ENCODE assay signal across 22 cellular contexts in the genomic region with DNA sequence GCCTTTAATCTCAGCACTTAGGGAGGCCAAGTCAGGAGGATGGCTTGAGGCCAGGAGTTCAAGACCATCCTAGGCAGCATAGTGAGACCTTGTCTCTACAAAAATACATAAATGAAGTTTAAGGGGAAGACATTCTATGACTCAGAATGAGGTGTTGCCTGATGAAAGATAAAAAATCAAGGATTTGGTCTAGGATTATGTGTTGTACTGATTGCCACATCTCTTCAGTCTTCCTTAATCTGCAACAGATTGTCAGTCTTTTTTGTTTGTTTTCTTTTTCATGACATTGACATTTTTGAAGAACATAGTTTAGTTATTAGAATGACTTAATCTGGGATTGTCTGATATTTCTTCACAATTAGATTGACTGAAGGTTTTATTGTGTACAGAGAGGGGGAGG. TPM values are rescaled to one million over a fixed set of nuclear protein-coding genes. Genes with fewer than 3 reads are reported as not detected.
DNase-seq lines count a peak whose midpoint lies in the region; ATAC-seq and TF ChIP-seq lines count a peak whose summit lies in the region.
"Had no signal": no experiment of that assay in that cellular context is flagged by ENCODE, and none has a peak within 500 bp of the region (broad histone marks: within the 10 kb centered on the region; RNA-seq: fewer than 3 reads in every experiment).

No MANE protein-coding gene starts in this region.

- TF ChIP-seq CTCF in H9 (conservative IDR thresholded peaks at IDR 0.05) = no peak
- TF ChIP-seq CTCF in PC-3 (conservative IDR thresholded peaks at IDR 0.05; ENCODE audit: low read depth, low read length) = no peak

- no TSS peak for BruUV-seq in PC-3 (replicated peaks; lab: Mats Ljungman, UMichigan)

- no peak overlapping the region for H3K23ac ChIP-seq in H9 (ENCODE audit: insufficient read length, low read depth, low read length)

- H3K9me3 ChIP-seq in H9 (ENCODE audit: control insufficient read depth, low read depth, low read length) (no peaks in the 10 kb centered on the region), PC-3 (ENCODE audit: low read length) (no peaks in the 10 kb centered on the region)
- H3K9me3 ChIP-seq: BE2C had no signal

- no peak overlapping the region for H3K4me3 ChIP-seq in PC-3 (ENCODE audit: low read length)
- H3K4me3 ChIP-seq: GM12878 had no signal

- H2AFZ ChIP-seq in H9 (ENCODE audit: low read length) (no peak overlapping the region), PC-3 (ENCODE audit: low read length) (no peak overlapping the region)

- H3T11ph ChIP-seq in H9 (ENCODE audit: low read length) = no peak overlapping the region

- H3K27ac Mint-ChIP-seq in H9 = 0 out of 7 replicates have a peak overlapping the region, but pooled peaks of 1 of the 3 experiments have one; percentile 39
- H3K27ac Mint-ChIP-seq: CD4-positive, CD25-positive, alpha-beta regulatory T cell; CD8-positive, alpha-beta memory T cell had no signal

- POLR2A ChIA-PET in PC-3 (lab: Charles Lee; ENCODE audit: unreplicated experiment) = no interaction called here

- H3F3A ChIP-seq in PC-3 (ENCODE audit: low read length, unreplicated experiment) = no peaks in the 10 kb centered on the region

- no peak overlapping the region for H3K18ac ChIP-seq in H9 (ENCODE audit: insufficient read length, low read depth, low read length)

- no peaks in the 10 kb centered on the region for H3K23me2 ChIP-seq in H9 (ENCODE audit: insufficient read length, low read depth, low read length, poor library complexity, severe bottlenecking)

- H2BK120ac ChIP-seq in H9 (ENCODE audit: low read depth, low read length, poor library complexity, severe bottlenecking) = no peak overlapping the region

- peaks cover 5 to 19% (median 12%) of the 10 kb centered on the region in 3 experiments; a peak in 4 of 7 replicates for H3K36me3 Mint-ChIP-seq in H9 (ENCODE audit: insufficient read depth in 1 of 3, low read depth in 3 of 3)
- H3K36me3 Mint-ChIP-seq: CD4-positive, CD25-positive, alpha-beta regulatory T cell; CD8-positive, alpha-beta memory T cell had no signal

- no peak overlapping the region for H3K27ac ChIP-seq in H9 (ENCODE audit: insufficient read length, low read depth, low read length)
- H3K27ac ChIP-seq in PC-3 (ENCODE audit: low read length) = no peak overlapping the region
- H3K27ac ChIP-seq: HL-60 had no signal

- no peak overlapping the region for H3K4me2 ChIP-seq in H9 (ENCODE audit: insufficient read depth, insufficient read length, low read length)
- no peak overlapping the region for H3K4me2 ChIP-seq in PC-3 (ENCODE audit: low read length)

- H2BK20ac ChIP-seq in H9 (ENCODE audit: low read depth, low read length, poor library complexity, severe bottlenecking) = no peak overlapping the region

- H3K27me3 Mint-ChIP-seq in H9 (ENCODE audit: low read depth) = no peaks in the 10 kb centered on the region
- H3K27me3 Mint-ChIP-seq: CD4-positive, CD25-positive, alpha-beta regulatory T cell; CD8-positive, alpha-beta memory T cell had no signal

- no peaks in the 10 kb centered on the region for H3K27me3 ChIP-seq in H9 (ENCODE audit: insufficient read depth, low read length)
- H3K27me3 ChIP-seq in PC-3 (ENCODE audit: low read length) = no peaks in the 10 kb centered on the region
- H3K27me3 ChIP-seq: BE2C had no signal

- no peak overlapping the region for H2BK15ac ChIP-seq in H9 (ENCODE audit: low read depth, low read length)

- H4K20me1 ChIP-seq in H9 (ENCODE audit: control insufficient read depth, insufficient read depth, insufficient read length) (no peaks in the 10 kb centered on the region), PC-3 (ENCODE audit: low read length) (no peaks in the 10 kb centered on the region)

- CTCF ChIA-PET in PC-3 (lab: Charles Lee) = no interaction called here

- no peak overlapping the region for H3K14ac ChIP-seq in H9 (ENCODE audit: insufficient read depth, low read length)

- peak; percentile 22; the same call in 1 of the 2 replicates for ATAC-seq in PC-3
- no peak for ATAC-seq in GM19324 (IDR thresholded peaks at IDR 0.05; ENCODE audit: low FRiP score, unreplicated experiment)
- no peak for ATAC-seq in HG03045 (IDR thresholded peaks at IDR 0.05; ENCODE audit: unreplicated experiment)
- ATAC-seq: GM12878 had no signal

- no peak overlapping the region; a peak in 1 of 5 replicates for H3K4me3 Mint-ChIP-seq in H9
- H3K4me3 Mint-ChIP-seq: CD4-positive, CD25-positive, alpha-beta regulatory T cell; CD8-positive, alpha-beta memory T cell had no signal

- DNase-seq in EL (peak; percentile 36), H9 (no peak), PC-3 (peak; percentile 38), iris pigment epithelial cell (ENCODE audit: low read depth) (peak; percentile 28), ureter (ENCODE audit: low spot score) (no peak)
- DNase-seq: ACHN; BE2C; C1 segment of cervical spinal cord; CD4-positive, CD25-positive, alpha-beta regulatory T cell; CD8-positive, alpha-beta memory T cell; COR-L47; DMS153; DMS79; HCEC 1CT; KG1 had no signal

- no peak overlapping the region for H2BK12ac ChIP-seq in H9 (ENCODE audit: insufficient read length, low read depth, low read length)

- no peaks in the 10 kb centered on the region for H3K9me3 Mint-ChIP-seq in H9
- H3K9me3 Mint-ChIP-seq: CD8-positive, alpha-beta memory T cell had no signal

- H3K9ac ChIP-seq in H9 (ENCODE audit: extremely low read depth, insufficient read length, low read length) = no peak overlapping the region
- H3K9ac ChIP-seq in PC-3 (ENCODE audit: low read length) = no peak overlapping the region

- H3K4me1 Mint-ChIP-seq in H9 = peaks cover 0 to 7% of the 10 kb centered on the region in 2 experiments; a peak in 3 of 4 replicates
- H3K4me1 Mint-ChIP-seq: CD4-positive, CD25-positive, alpha-beta regulatory T cell; CD8-positive, alpha-beta memory T cell had no signal

- no peaks in the 10 kb centered on the region for H3K79me2 ChIP-seq in H9 (ENCODE audit: insufficient read depth, low read length)
- no peaks in the 10 kb centered on the region for H3K79me2 ChIP-seq in PC-3 (ENCODE audit: low read length)

- H4K8ac ChIP-seq in H9 (replicated peaks; ENCODE audit: insufficient read length, low read depth, low read length) = no peak overlapping the region

- no peak overlapping the region for H4K91ac ChIP-seq in H9 (ENCODE audit: insufficient read length, low read depth, low read length)

- H3K9me2 ChIP-seq in PC-3 (replicated peaks; ENCODE audit: low read length) = no peaks in the 10 kb centered on the region

- no peaks in the 10 kb centered on the region for H3K36me3 ChIP-seq in PC-3 (ENCODE audit: low read depth, low read length)
- H3K36me3 ChIP-seq: BE2C had no signal

- H3K79me1 ChIP-seq in H9 (ENCODE audit: insufficient read depth, low read depth, low read length, poor library complexity, severe bottlenecking) = no peaks in the 10 kb centered on the region

- no peak overlapping the region for H4K5ac ChIP-seq in H9 (ENCODE audit: insufficient read length, low read depth, low read length)

- H2AK5ac ChIP-seq in H9 (ENCODE audit: insufficient read length, low read length) = no peak overlapping the region

- peak overlapping the region; percentile 5 for H2BK5ac ChIP-seq in H9 (ENCODE audit: insufficient read length, low read length)

- no peak overlapping the region for H3K4ac ChIP-seq in H9 (ENCODE audit: low read depth, low read length)

- no peaks in the 10 kb centered on the region for H3K4me1 ChIP-seq in H9 (ENCODE audit: insufficient read depth, low read length)
- no peaks in the 10 kb centered on the region for H3K4me1 ChIP-seq in PC-3 (ENCODE audit: insufficient read depth, low read length)
- H3K4me1 ChIP-seq: BE2C had no signal

- H3K56ac ChIP-seq in H9 (ENCODE audit: insufficient read length, low read depth, low read length) = no peak overlapping the region

- intact Hi-C loops in PC-3 (cut with micrococcal nuclease) = no loop called here

RNA-seq across cellular contexts. Expression of gene DPPA4, which starts 26.3 kb away (rescaled TPM):
- total RNA-seq in H9 (2021) (796 and 821 TPM in 2 replicates), PC-3 (2014; rRNA removed) (not detected in 2 replicates), ureter (0.55 TPM)
- total RNA-seq: A172, G401 had no signal

RNA-seq across cellular contexts. Expression of gene DPPA2, which starts 47.3 kb away (rescaled TPM):
- total RNA-seq in H9 (2021) (3.1 and 3.2 TPM in 2 replicates), PC-3 (2014; rRNA removed) (not detected in 2 replicates), ureter (not detected)
- total RNA-seq: A172; CD4-positive, CD25-positive, alpha-beta regulatory T cell; CD8-positive, alpha-beta memory T cell; G401; GM12878; H4 had no signal

Comparison
In these comparisons a context has a peak if more than half of its experiments do, and no peak if none do; other contexts are left out.
1. DNase-seq: peak in EL (single experiment), PC-3 (single experiment) and iris pigment epithelial cell (single experiment); none in H9 (single experiment) and ureter (single experiment).
2. RNA of gene DPPA4, which starts 26.3 kb away (total RNA-seq): 796 to 821 TPM in H9; 0.55 TPM in ureter (single experiment) and not detected in PC-3; every median in the first group is over 100 times any median in the second.